ENCODE assay signal across 22 cellular contexts in genomic region chr6:73878403-73878802, GRCh38.
"Had no signal": no experiment of that assay in that cellular context is flagged by ENCODE, and none has a peak within 500 bp of the region (broad histone marks: within the 10 kb centered on the region; RNA-seq: fewer than 3 reads in every experiment).

No MANE protein-coding gene starts in this region.

- H3K27ac ChIP-seq: epithelial cell of prostate, esophagus squamous epithelium, foreskin keratinocyte, parathyroid adenoma, psoas muscle, testis, tibial nerve, upper lobe of right lung, vagina had no signal

- H3K36me3 Mint-ChIP-seq: mesothelial cell of epicardium; natural killer cell treated with Interleukin-12 subunit alpha and Interleukin-12 subunit beta and Interleukin-15 and Interleukin-18, amount 100 ng/mL, for 72 hours; stimulated activated naive B cell treated with anti-CD40 and anti-IgM and Interleukin-4, amounts not matched to agents 10 μg/mL and 1 μg/mL and 100 μg/mL, for 72 hours had no signal

- H3K9me3 ChIP-seq: esophagus squamous epithelium, psoas muscle, testis, tibial nerve, upper lobe of right lung, vagina had no signal

- H3K4me1 Mint-ChIP-seq: mesothelial cell of epicardium; stimulated activated naive B cell treated with anti-CD40 and anti-IgM and Interleukin-4, amounts not matched to agents 10 μg/mL and 1 μg/mL and 100 μg/mL, for 72 hours; stimulated activated naive CD8-positive, alpha-beta T cell treated with anti-CD3 and anti-CD28 coated beads, Interleukin-15, amount 100 ng/mL, for 72 hours had no signal

- H3K4me3 ChIP-seq: esophagus squamous epithelium, psoas muscle, skin epidermis, testis, tibial nerve, upper lobe of right lung, vagina had no signal

- H3K9ac ChIP-seq: parathyroid adenoma had no signal

- ATAC-seq: effector memory CD8-positive, alpha-beta T cell; foreskin keratinocyte; left colon; natural killer cell treated with Interleukin-12 subunit alpha and Interleukin-12 subunit beta and Interleukin-15 and Interleukin-18, amount 100 ng/mL, for 72 hours; psoas muscle; sciatic nerve; stimulated activated naive B cell treated with anti-CD40 and anti-IgM and Interleukin-4, amounts not matched to agents 10 μg/mL and 1 μg/mL and 100 μg/mL, for 72 hours; stimulated activated naive CD8-positive, alpha-beta T cell treated with anti-CD3 and anti-CD28 coated beads, Interleukin-15, amount 100 ng/mL, for 72 hours; upper lobe of right lung had no signal

- H3K27me3 Mint-ChIP-seq: dendritic cell treated with granulocyte-macrophage colony-stimulating factor and Interleukin-4, amounts not matched to agents 40 ng/mL and 50 ng/mL, for 4 days had no signal

- H3K4me3 Mint-ChIP-seq: dendritic cell treated with granulocyte-macrophage colony-stimulating factor and Interleukin-4, amounts not matched to agents 40 ng/mL and 50 ng/mL, for 4 days; effector memory CD8-positive, alpha-beta T cell; mesothelial cell of epicardium; natural killer cell treated with Interleukin-12 subunit alpha and Interleukin-12 subunit beta and Interleukin-15 and Interleukin-18, amount 100 ng/mL, for 72 hours; stimulated activated naive B cell treated with anti-CD40 and anti-IgM and Interleukin-4, amounts not matched to agents 10 μg/mL and 1 μg/mL and 100 μg/mL, for 72 hours; stimulated activated naive CD8-positive, alpha-beta T cell treated with anti-CD3 and anti-CD28 coated beads, Interleukin-15, amount 100 ng/mL, for 72 hours had no signal

- H2AFZ ChIP-seq: parathyroid adenoma had no signal

- H3K27me3 ChIP-seq: esophagus squamous epithelium, foreskin keratinocyte, testis, tibial nerve, upper lobe of right lung, vagina had no signal

- H3K36me3 ChIP-seq: esophagus squamous epithelium, tibial nerve, upper lobe of right lung, vagina had no signal

- H3K27ac Mint-ChIP-seq: dendritic cell treated with granulocyte-macrophage colony-stimulating factor and Interleukin-4, amounts not matched to agents 40 ng/mL and 50 ng/mL, for 4 days; effector memory CD8-positive, alpha-beta T cell; mesothelial cell of epicardium; natural killer cell treated with Interleukin-12 subunit alpha and Interleukin-12 subunit beta and Interleukin-15 and Interleukin-18, amount 100 ng/mL, for 72 hours; stimulated activated naive B cell treated with anti-CD40 and anti-IgM and Interleukin-4, amounts not matched to agents 10 μg/mL and 1 μg/mL and 100 μg/mL, for 72 hours; stimulated activated naive CD8-positive, alpha-beta T cell treated with anti-CD3 and anti-CD28 coated beads, Interleukin-15, amount 100 ng/mL, for 72 hours had no signal

- H3K4me1 ChIP-seq: esophagus squamous epithelium, foreskin keratinocyte, parathyroid adenoma, psoas muscle, testis, tibial nerve, upper lobe of right lung, vagina had no signal

- DNase-seq: effector memory CD8-positive, alpha-beta T cell; esophagus squamous epithelium; foreskin keratinocyte; hippocampal formation; left colon; psoas muscle; retina; stimulated activated CD4-positive, alpha-beta T cell treated with anti-CD3 and anti-CD28 coated beads, Interleukin-2, amount 100 ng/mL, for 24 hours; stimulated activated CD4-positive, alpha-beta T cell treated with anti-CD3 and anti-CD28 coated beads, Interleukin-4, amount 100 ng/mL, for 4 hours; stimulated activated naive B cell treated with anti-CD40 and anti-IgM and Interleukin-4, amounts not matched to agents 10 μg/mL and 1 μg/mL and 100 μg/mL, for 72 hours; stimulated activated naive CD8-positive, alpha-beta T cell treated with anti-CD3 and anti-CD28 coated beads, Interleukin-15, amount 100 ng/mL, for 72 hours; testis; upper lobe of right lung had no signal

- H3K79me2 ChIP-seq: parathyroid adenoma had no signal

- H3K9me3 Mint-ChIP-seq: dendritic cell treated with granulocyte-macrophage colony-stimulating factor and Interleukin-4, amounts not matched to agents 40 ng/mL and 50 ng/mL, for 4 days; stimulated activated naive CD8-positive, alpha-beta T cell treated with anti-CD3 and anti-CD28 coated beads, Interleukin-15, amount 100 ng/mL, for 72 hours had no signal
